17 cellular contexts compared by ENCODE assay signal in genomic region chr13:39672378-39673132, GRCh38. TPM values are rescaled to one million over a fixed set of nuclear protein-coding genes. Genes with fewer than 3 reads are reported as not detected.
DNase-seq lines count a peak whose midpoint lies in the region; ATAC-seq, FAIRE-seq and TF ChIP-seq lines count a peak whose summit lies in the region.
"Had no signal": no experiment of that assay in that cellular context is flagged by ENCODE, and none has a peak within 500 bp of the region (broad histone marks: within the 10 kb centered on the region; RNA-seq: fewer than 3 reads in every experiment).

No MANE protein-coding gene starts in this region.

- CTCF ChIA-PET in H1 (lab: Charles Lee; ENCODE audit: partially characterized antibody): no interaction called here

- H3K36me3 ChIP-seq in H1 (ENCODE audit: control insufficient read depth in 2 of 4, insufficient read depth in 4 of 4, low read length in 3 of 4): no peaks in the 10 kb centered on the region
- H3K36me3 ChIP-seq in Karpas-422 (ENCODE audit: insufficient read depth, low read length): peaks cover 13% of the 10 kb centered on the region
- H3K36me3 ChIP-seq in tibial artery: peaks cover 0 to 2% (median 0%) of the 10 kb centered on the region in 3 donors

- H3K14ac ChIP-seq in H1 (ENCODE audit: insufficient read length): no peak overlapping the region

- H3K9me3 Mint-ChIP-seq in stimulated activated naive CD8-positive, alpha-beta T cell treated with anti-CD3 and anti-CD28 coated beads, Interleukin-15, amount 100 ng/mL, for 72 hours: no peaks in the 10 kb centered on the region
- H3K9me3 Mint-ChIP-seq in stimulated activated effector memory CD8-positive, alpha-beta T cell treated with anti-CD3 and anti-CD28 coated beads, Interleukin-12 subunit alpha, Interleukin-12 subunit beta, amount 100 ng/mL, for 72 hours: no peaks in the 10 kb centered on the region
- H3K9me3 Mint-ChIP-seq: CD4-positive, alpha-beta T cell had no signal

- H3K36me3 Mint-ChIP-seq in stimulated activated effector memory CD8-positive, alpha-beta T cell treated with anti-CD3 and anti-CD28 coated beads, Interleukin-12 subunit alpha, Interleukin-12 subunit beta, amount 100 ng/mL, for 72 hours: peaks cover 20% of the 10 kb centered on the region

- no peaks in the 10 kb centered on the region for H3K4me1 Mint-ChIP-seq in stimulated activated naive CD8-positive, alpha-beta T cell treated with anti-CD3 and anti-CD28 coated beads, Interleukin-15, amount 100 ng/mL, for 72 hours
- H3K4me1 Mint-ChIP-seq in stimulated activated effector memory CD8-positive, alpha-beta T cell treated with anti-CD3 and anti-CD28 coated beads, Interleukin-12 subunit alpha, Interleukin-12 subunit beta, amount 100 ng/mL, for 72 hours: no peaks in the 10 kb centered on the region

- DNase-seq in stimulated activated naive CD8-positive, alpha-beta T cell treated with anti-CD3 and anti-CD28 coated beads, Interleukin-15, Interleukin-2, amounts not matched to agents 100 U/mL and 50 U/mL, for 24 hours: no peak
- DNase-seq in stimulated activated naive CD8-positive, alpha-beta T cell treated with anti-CD3 and anti-CD28 coated beads, Interleukin-15, amount 100 ng/mL, for 72 hours: no peak
- DNase-seq in RKO (ENCODE audit: low spot score) (peak; percentile 9), H1 (ENCODE audit: low read depth in 1 of 2, low spot score in 2 of 2) (no peak), Karpas-422 (no peak), NCI-H446 treated with DMSO at 0.1 percent for 48 hours (lab: John Stamatoyannopoulos, UW) (no peak), tibial artery (no peak)
- no peak for DNase-seq in stimulated activated effector memory CD8-positive, alpha-beta T cell treated with anti-CD3 and anti-CD28 coated beads, Interleukin-12 subunit alpha, Interleukin-12 subunit beta, amount 100 ng/mL, for 72 hours (ENCODE audit: low spot score in 2 of 2)
- DNase-seq: C1 segment of cervical spinal cord; Calu3; CD4-positive, alpha-beta T cell; DMS 273 treated with DMSO at 0.1 percent for 48 hours; GOT3; HCEC 1CT had no signal

- no peak for FAIRE-seq in H1 (lab: Jason Lieb, UNC)
- FAIRE-seq: GM12878, HTR-8/SVneo had no signal

- TF ChIP-seq CTCF in H1 (IDR thresholded peaks at IDR 0.05; ENCODE audit: control extremely low read depth in 1 of 3, insufficient read depth in 1 of 3, low read depth in 1 of 3, low read length in 3 of 3): no peak
- TF ChIP-seq CTCF in tibial artery (IDR thresholded peaks at IDR 0.05): no peak

- H4K20me1 ChIP-seq in H1 (replicated peaks in 1 of 2; ENCODE audit: control insufficient read depth in 1 of 2, insufficient read depth in 2 of 2, low read length in 2 of 2) (no peaks in the 10 kb centered on the region), Karpas-422 (ENCODE audit: insufficient read depth, low read depth, low read length) (no peaks in the 10 kb centered on the region)

- TF ChIP-seq RAD21 in H1 (IDR thresholded peaks at IDR 0.05 in 1 of 2, conservative IDR thresholded peaks at IDR 0.05 in 1 of 2; ENCODE audit: low read depth in 2 of 2, low read length in 2 of 2): no peak

- H2BK12ac ChIP-seq in H1 (ENCODE audit: low read depth, low read length): no peak overlapping the region

- H3K9me3 ChIP-seq in H1 (ENCODE audit: insufficient read depth in 2 of 2, low read depth in 1 of 2, low read length in 1 of 2) (no peaks in the 10 kb centered on the region), Karpas-422 (ENCODE audit: low read length) (no peaks in the 10 kb centered on the region), tibial artery (no peaks in the 10 kb centered on the region)

- no peak overlapping the region for H3K18ac ChIP-seq in H1 (ENCODE audit: extremely low read depth, low read length)

- no peak for TF ChIP-seq EP300 in H1 (IDR thresholded peaks at IDR 0.05; ENCODE audit: borderline replicate concordance in 1 of 2, low read depth in 2 of 2, low read length in 2 of 2)

- H2AFZ ChIP-seq in H1 (ENCODE audit: low read length) (no peak overlapping the region), Karpas-422 (ENCODE audit: low read length) (no peak overlapping the region)

- no peak overlapping the region for H3K4me3 ChIP-seq in H1 (ENCODE audit: extremely low read depth in 1 of 4, insufficient read depth in 2 of 4, low read depth in 3 of 4, low read length in 4 of 4)
- H3K4me3 ChIP-seq in Karpas-422 (ENCODE audit: low read length): no peak overlapping the region
- no peak overlapping the region for H3K4me3 ChIP-seq in tibial artery
- H3K4me3 ChIP-seq: GM12878 had no signal

- H3K79me2 ChIP-seq in H1 (ENCODE audit: control insufficient read depth in 1 of 2, insufficient read depth in 2 of 2, low read length in 2 of 2): no peaks in the 10 kb centered on the region
- H3K79me2 ChIP-seq in Karpas-422 (ENCODE audit: low read length): peaks cover 24% of the 10 kb centered on the region

- no peak overlapping the region for H3K4me3 Mint-ChIP-seq in stimulated activated naive CD8-positive, alpha-beta T cell treated with anti-CD3 and anti-CD28 coated beads, Interleukin-15, amount 100 ng/mL, for 72 hours
- no peak overlapping the region for H3K4me3 Mint-ChIP-seq in stimulated activated effector memory CD8-positive, alpha-beta T cell treated with anti-CD3 and anti-CD28 coated beads, Interleukin-12 subunit alpha, Interleukin-12 subunit beta, amount 100 ng/mL, for 72 hours
- H3K4me3 Mint-ChIP-seq: B cell; CD4-positive, alpha-beta T cell had no signal

- ATAC-seq in stimulated activated naive CD8-positive, alpha-beta T cell treated with anti-CD3 and anti-CD28 coated beads, Interleukin-15, Interleukin-2, amounts not matched to agents 100 U/mL and 50 U/mL, for 24 hours: peak; percentile 40
- ATAC-seq in stimulated activated naive CD8-positive, alpha-beta T cell treated with anti-CD3 and anti-CD28 coated beads, Interleukin-15, amount 100 ng/mL, for 72 hours: no peak
- ATAC-seq in stimulated activated effector memory CD8-positive, alpha-beta T cell treated with anti-CD3 and anti-CD28 coated beads, Interleukin-12 subunit alpha, Interleukin-12 subunit beta, amount 100 ng/mL, for 72 hours: peak; percentile 56
- ATAC-seq: GM12878 had no signal

- no peak overlapping the region for H4K5ac ChIP-seq in H1 (ENCODE audit: insufficient read length, low read depth, low read length)

- no peak overlapping the region for H2AK5ac ChIP-seq in H1 (ENCODE audit: low read depth, low read length)

- 90% methylated on average over 3 of the region's 3 CpGs; no CpG with 5 or more reads in 1 of the 2 experiments for WGBS in H1 (ENCODE audit: extremely low coverage in 1 of 2, insufficient coverage in 1 of 2, insufficient read length in 1 of 2, insufficient replicate concordance in 2 of 2, low coverage in 1 of 2, low lambda C conversion rate in 2 of 2, missing lambda C conversion rate in 1 of 2), 2 experiments

- H3K23me2 ChIP-seq in H1 (ENCODE audit: low read depth, low read length): no peaks in the 10 kb centered on the region

- no peak overlapping the region for H3K56ac ChIP-seq in H1 (replicated peaks; ENCODE audit: insufficient read length, low read depth, low read length)

- H3K27me3 ChIP-seq in H1 (replicated peaks in 1 of 4; ENCODE audit: control insufficient read depth in 3 of 4, extremely low read depth in 1 of 4, insufficient read depth in 3 of 4, low read length in 3 of 4) (no peaks in the 10 kb centered on the region), Karpas-422 (ENCODE audit: low read length) (no peaks in the 10 kb centered on the region), tibial artery (no peaks in the 10 kb centered on the region)

- no peak overlapping the region for H2BK5ac ChIP-seq in H1 (ENCODE audit: low read depth, low read length)

- H3K4ac ChIP-seq in H1 (replicated peaks; ENCODE audit: insufficient read length, low read depth, low read length): no peak overlapping the region

- no peak overlapping the region for H2BK20ac ChIP-seq in H1 (ENCODE audit: low read length)

- POLR2A ChIA-PET in H1 (lab: Charles Lee; ENCODE audit: partially characterized antibody): no interaction called here

- no peaks in the 10 kb centered on the region for H3K27me3 Mint-ChIP-seq in stimulated activated naive CD8-positive, alpha-beta T cell treated with anti-CD3 and anti-CD28 coated beads, Interleukin-15, amount 100 ng/mL, for 72 hours
- H3K27me3 Mint-ChIP-seq: B cell; CD4-positive, alpha-beta T cell had no signal

- H3K9ac ChIP-seq in H1 (replicated peaks in 1 of 4; ENCODE audit: extremely low read depth in 1 of 4, low read depth in 3 of 4, low read length in 3 of 4) (no peak overlapping the region), Karpas-422 (ENCODE audit: low read length) (no peak overlapping the region)

- H3K79me1 ChIP-seq in H1 (ENCODE audit: low read depth, low read length): no peaks in the 10 kb centered on the region

- H3K23ac ChIP-seq in H1 (ENCODE audit: insufficient read length): no peak overlapping the region

- no peak for TF ChIP-seq POLR2A in H1 (IDR thresholded peaks at IDR 0.05; ENCODE audit: control extremely low read depth in 1 of 2, low read depth in 2 of 2, low read length in 2 of 2)

- H3K4me1 ChIP-seq in H1 (replicated peaks in 1 of 4; ENCODE audit: control insufficient read depth in 3 of 4, insufficient read depth in 4 of 4, low read length in 3 of 4) (no peaks in the 10 kb centered on the region), Karpas-422 (ENCODE audit: low read length) (peaks cover 11% of the 10 kb centered on the region), tibial artery (peaks cover 0 to 13% (median 2%) of the 10 kb centered on the region in 4 donors)

- H2BK120ac ChIP-seq in H1 (replicated peaks; ENCODE audit: low read depth, low read length): no peak overlapping the region

- no peak overlapping the region for H4K91ac ChIP-seq in H1 (replicated peaks; ENCODE audit: insufficient read length, low read length)

- intact Hi-C loops in tibial artery (cut with DNase I; ENCODE audit: low total_unique reads): no loop called here

- H3K27ac ChIP-seq in H1 (ENCODE audit: low read depth, low read length) (no peak overlapping the region), Karpas-422 (ENCODE audit: low read length) (no peak overlapping the region), tibial artery (no peak overlapping the region)

- H4K8ac ChIP-seq in H1 (ENCODE audit: extremely low read depth, insufficient read depth, low read length): no peak overlapping the region

- H3K4me2 ChIP-seq in H1 (ENCODE audit: insufficient read depth in 1 of 2, low read depth in 2 of 2, low read length in 2 of 2) (no peak overlapping the region), Karpas-422 (ENCODE audit: low read depth, low read length, poor library complexity, severe bottlenecking) (no peak overlapping the region)

- H3K9me2 ChIP-seq in Karpas-422 (replicated peaks; ENCODE audit: insufficient read depth, low read length): no peaks in the 10 kb centered on the region

- H3K27ac Mint-ChIP-seq in stimulated activated naive CD8-positive, alpha-beta T cell treated with anti-CD3 and anti-CD28 coated beads, Interleukin-15, amount 100 ng/mL, for 72 hours: no peak overlapping the region
- no peak overlapping the region for H3K27ac Mint-ChIP-seq in stimulated activated effector memory CD8-positive, alpha-beta T cell treated with anti-CD3 and anti-CD28 coated beads, Interleukin-12 subunit alpha, Interleukin-12 subunit beta, amount 100 ng/mL, for 72 hours
- H3K27ac Mint-ChIP-seq: B cell; CD4-positive, alpha-beta T cell had no signal

- no peak overlapping the region for H2BK15ac ChIP-seq in H1 (ENCODE audit: low read length)

RNA-seq across cellular contexts. Expression of gene COG6, which starts 17.1 kb away (rescaled TPM):
- 19.2 and 22.3 TPM in 2 replicates for total RNA-seq in H1 (2021; fragmentation: NEBNext Ultra II Directional; extraction: Animal tissue kit (Norgen Biotek cat#: 25700))
- polyA plus RNA-seq in H1 (2011; rRNA removed): 4.8 and 8.8 TPM in 2 replicates
- polyA plus RNA-seq in H1 (2011; cell fraction: cytosol; rRNA removed): 9.5 TPM
- polyA plus RNA-seq in H1 (2011; cell fraction: nucleus; rRNA removed): 5.0 TPM
- polyA plus RNA-seq in H1 (2012, experiment 1 of 2): 9.0 to 32.5 TPM (median 10.2 TPM) in 4 replicates
- 0.56 TPM for polyA plus RNA-seq in H1 (2012, experiment 2 of 2)
- 7.5 TPM for polyA plus RNA-seq in H1 (2013, experiment 1 of 2)
- 7.7 TPM for polyA plus RNA-seq in H1 (2013, experiment 2 of 2)
- polyA minus RNA-seq in H1 (2011; rRNA and poly(A)+ RNA removed): 9.4 and 16.8 TPM in 2 replicates
- 48.9 TPM for polyA minus RNA-seq in H1 (2011; cell fraction: cytosol; rRNA and poly(A)+ RNA removed)
- polyA minus RNA-seq in H1 (2011; cell fraction: nucleus; rRNA and poly(A)+ RNA removed): 24.1 TPM
- total RNA-seq in Karpas-422 (2014; rRNA removed; shearing (Covaris generic); ENCODE audit: low replicate concordance): 30.6 and 31.6 TPM in 2 replicates
